In genomic region chr13:111492958-111493357, GRCh38 we compare ENCODE assay signal across 11 cellular contexts.
"Had no signal": no experiment of that assay in that cellular context is flagged by ENCODE, and none has a peak within 500 bp of the region (broad histone marks: within the 10 kb centered on the region; RNA-seq: fewer than 3 reads in every experiment).

No MANE protein-coding gene starts in this region.

- H3K4me3 ChIP-seq: GM23248, GM23338, HAP-1 had no signal

- H3K9me3 ChIP-seq: HAP-1 had no signal

- H3K4me2 ChIP-seq: GM23338 had no signal

- FAIRE-seq: H1, H54 had no signal

- ATAC-seq: GM23338, HCT116 had no signal

- H3K9ac ChIP-seq: GM23248 had no signal

- H3K4me1 ChIP-seq: HAP-1 had no signal

- H3K36me3 ChIP-seq: HAP-1 had no signal

- H2AFZ ChIP-seq: GM23248, GM23338 had no signal

- H3K27ac ChIP-seq: GM23248 had no signal

- DNase-seq: GM23248, GOT3, H7, H9, HCEC 1CT, HFFc6 had no signal
